ENCODE assay signal across 11 cellular contexts in the genomic region with DNA sequence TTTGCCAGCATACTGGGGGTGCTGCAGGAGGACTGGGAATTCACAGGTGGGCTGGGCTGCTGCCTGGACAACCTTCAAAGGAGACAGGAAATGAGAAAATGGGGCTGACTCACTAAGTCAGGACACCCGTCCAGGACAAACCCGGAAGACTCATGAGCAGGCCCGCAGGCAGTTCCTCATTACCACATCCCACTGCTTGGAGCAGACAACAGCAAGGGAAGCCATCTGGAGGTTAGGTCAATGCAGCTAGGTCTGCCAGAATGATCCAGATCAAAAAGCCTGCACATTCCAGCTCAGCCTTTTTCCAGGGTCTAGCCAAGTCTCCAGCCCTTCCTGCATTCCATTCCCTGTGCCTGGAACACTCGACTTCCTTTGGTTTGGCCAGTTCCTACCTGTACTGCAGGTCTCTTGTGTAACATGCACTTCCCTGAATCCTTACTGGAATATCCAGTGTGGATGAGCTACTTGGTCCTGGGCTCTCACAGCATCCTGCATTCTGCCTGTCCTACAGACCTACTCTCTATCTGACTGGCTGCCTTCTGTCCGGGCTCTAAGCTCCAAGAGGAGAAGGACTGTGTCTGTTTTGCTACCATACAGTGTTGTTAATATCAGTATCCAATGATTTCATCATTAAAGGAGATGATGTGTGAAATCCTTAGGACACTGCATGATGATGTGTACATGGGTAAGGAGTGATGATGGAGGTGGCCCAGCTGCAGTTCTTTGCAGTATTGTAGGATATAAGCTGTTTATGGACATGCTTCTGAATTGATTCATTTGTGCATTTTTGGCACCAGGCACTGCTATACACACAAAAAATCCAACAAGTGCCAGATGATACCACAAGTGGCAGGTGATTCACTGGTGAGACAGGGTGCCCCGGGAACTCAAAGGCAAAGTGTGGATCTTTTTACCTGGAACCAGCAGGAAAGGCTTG.
DNase-seq lines count a peak whose midpoint lies in the region; ATAC-seq and TF ChIP-seq lines count a peak whose summit lies in the region.
"Had no signal": no experiment of that assay in that cellular context is flagged by ENCODE, and none has a peak within 500 bp of the region (broad histone marks: within the 10 kb centered on the region; RNA-seq: fewer than 3 reads in every experiment).

No MANE protein-coding gene starts in this region.

- H3K27ac ChIP-seq in upper lobe of left lung, result peak overlapping the region in 1 of 4 donors; percentile 34
- no peak overlapping the region for H3K27ac ChIP-seq in CD4-positive, alpha-beta T cell (ENCODE audit: low read depth, low read length)
- H3K27ac ChIP-seq: ovary had no signal

- TF ChIP-seq POLR2A in upper lobe of left lung (IDR thresholded peaks at IDR 0.05), result no peak

- no peak for TF ChIP-seq CTCF in foreskin fibroblast (IDR thresholded peaks at IDR 0.05; ENCODE audit: low read depth, low read length)
- TF ChIP-seq CTCF in upper lobe of left lung (IDR thresholded peaks at IDR 0.05), result no peak
- no peak for TF ChIP-seq CTCF in CD4-positive, alpha-beta T cell (IDR thresholded peaks at IDR 0.05)

- no peak overlapping the region for H3K4me3 ChIP-seq in foreskin fibroblast (ENCODE audit: low read depth in 1 of 2, low read length in 2 of 2)
- no peak overlapping the region for H3K4me3 ChIP-seq in upper lobe of left lung
- H3K4me3 ChIP-seq: ovary had no signal

- DNase-seq in NCI-H2029 (lab: John Stamatoyannopoulos, UW) (peak; percentile 61), NCI-H2029 treated with DMSO at 0.1 percent for 48 hours (lab: John Stamatoyannopoulos, UW) (no peak), foreskin fibroblast (peak; percentile 64 to 84), upper lobe of left lung (no peak)
- no peak for DNase-seq in CD4-positive, alpha-beta T cell
- DNase-seq: NCI-H1930, ovary had no signal

- H3K4me1 ChIP-seq in upper lobe of left lung, result peaks cover 0 to 5% (median 0%) of the 10 kb centered on the region in 4 donors

- no peaks in the 10 kb centered on the region for H3K36me3 ChIP-seq in upper lobe of left lung
- H3K36me3 ChIP-seq: ovary had no signal

- no peak for TF ChIP-seq EP300 in upper lobe of left lung (IDR thresholded peaks at IDR 0.05)

- 48 to 50% methylated on average over 5 to 6 of the region's 6 CpGs for whole genome bisulfite sequencing in upper lobe of left lung, 2 donors

- H3K27me3 Mint-ChIP-seq in CD4-positive, alpha-beta T cell, result no peaks in the 10 kb centered on the region

- no peaks in the 10 kb centered on the region for H3K4me1 Mint-ChIP-seq in CD4-positive, alpha-beta T cell (ENCODE audit: low read depth)

- POLR2A ChIA-PET in CD4-positive, alpha-beta T cell (lab: Charles Lee), result no interaction called here

- H3K9me3 Mint-ChIP-seq in CD4-positive, alpha-beta T cell, result no peaks in the 10 kb centered on the region

- no peaks in the 10 kb centered on the region for H3K27me3 ChIP-seq in upper lobe of left lung
- no peaks in the 10 kb centered on the region for H3K27me3 ChIP-seq in CD4-positive, alpha-beta T cell (ENCODE audit: control insufficient read depth, insufficient read depth, low read length)
- H3K27me3 ChIP-seq: ovary had no signal

- CTCF ChIA-PET in CD4-positive, alpha-beta T cell (lab: Charles Lee), result no interaction called here

- H3K4me3 Mint-ChIP-seq in CD4-positive, alpha-beta T cell, result no peak overlapping the region
- H3K4me3 Mint-ChIP-seq: activated T-helper 1 cell treated with anti-CD3 and anti-CD28 coated beads, Interleukin-12 subunit alpha, Interleukin-12 subunit beta, Interleukin-2, Interleukin-4 antibody, amounts not matched to agents 30 ng/mL and 10 ng/mL and 1 ng/mL, durations not matched to agents 14 hours and 24 hours and 36 hours had no signal

- peak; percentile 73 for ATAC-seq in SK-N-SH treated with all-trans-retinoic acid at 6 μM for 48 hours
- peak; percentile 50 to 85 for ATAC-seq in upper lobe of left lung (ENCODE audit: low FRiP score in 2 of 2)
- ATAC-seq in GM18498 (IDR thresholded peaks at IDR 0.05; ENCODE audit: unreplicated experiment), result no peak
- ATAC-seq in HG02870 (IDR thresholded peaks at IDR 0.05; ENCODE audit: unreplicated experiment), result no peak
- ATAC-seq in CD4-positive, alpha-beta T cell (ENCODE audit: poor library complexity), result no peak

- H3K27ac Mint-ChIP-seq in CD4-positive, alpha-beta T cell, result no peak overlapping the region
- H3K27ac Mint-ChIP-seq: activated T-helper 1 cell treated with anti-CD3 and anti-CD28 coated beads, Interleukin-12 subunit alpha, Interleukin-12 subunit beta, Interleukin-2, Interleukin-4 antibody, amounts not matched to agents 30 ng/mL and 10 ng/mL and 1 ng/mL, durations not matched to agents 14 hours and 24 hours and 36 hours had no signal

- H3K9me3 ChIP-seq in upper lobe of left lung, result no peaks in the 10 kb centered on the region
- H3K9me3 ChIP-seq in CD4-positive, alpha-beta T cell (ENCODE audit: control insufficient read depth, low read length), result no peaks in the 10 kb centered on the region
- H3K9me3 ChIP-seq: ovary had no signal

- intact Hi-C loops in CD4-positive, alpha-beta T cell (cut with DNase I, micrococcal nuclease), result no loop called here

- no peaks in the 10 kb centered on the region for H3K36me3 Mint-ChIP-seq in CD4-positive, alpha-beta T cell (ENCODE audit: low read depth)

TF ChIP-seq in SK-N-SH treated with all-trans-retinoic acid at 6 μM for 48 hours, 23 proteins besides CTCF, POLR2A, EP300 and RAD21 (continues in another document):
- no peak for TF ChIP-seq ARNTL (CRISPR knock-in tag; IDR thresholded peaks at IDR 0.05; ENCODE audit: borderline replicate concordance, low read depth)
- 0 out of 2 replicates have a peak, but pooled peaks have one; percentile 17 for TF ChIP-seq ZFP3 (CRISPR knock-in tag; IDR thresholded peaks at IDR 0.05)
- no peak for TF ChIP-seq ZNF565 (CRISPR knock-in tag; conservative IDR thresholded peaks at IDR 0.05; ENCODE audit: low read depth)
- no peak for TF ChIP-seq PPARA (CRISPR knock-in tag; IDR thresholded peaks at IDR 0.05; ENCODE audit: borderline replicate concordance)
- no peak for TF ChIP-seq ZC3H10 (CRISPR knock-in tag; IDR thresholded peaks at IDR 0.05)
- TF ChIP-seq, protein P1, sequence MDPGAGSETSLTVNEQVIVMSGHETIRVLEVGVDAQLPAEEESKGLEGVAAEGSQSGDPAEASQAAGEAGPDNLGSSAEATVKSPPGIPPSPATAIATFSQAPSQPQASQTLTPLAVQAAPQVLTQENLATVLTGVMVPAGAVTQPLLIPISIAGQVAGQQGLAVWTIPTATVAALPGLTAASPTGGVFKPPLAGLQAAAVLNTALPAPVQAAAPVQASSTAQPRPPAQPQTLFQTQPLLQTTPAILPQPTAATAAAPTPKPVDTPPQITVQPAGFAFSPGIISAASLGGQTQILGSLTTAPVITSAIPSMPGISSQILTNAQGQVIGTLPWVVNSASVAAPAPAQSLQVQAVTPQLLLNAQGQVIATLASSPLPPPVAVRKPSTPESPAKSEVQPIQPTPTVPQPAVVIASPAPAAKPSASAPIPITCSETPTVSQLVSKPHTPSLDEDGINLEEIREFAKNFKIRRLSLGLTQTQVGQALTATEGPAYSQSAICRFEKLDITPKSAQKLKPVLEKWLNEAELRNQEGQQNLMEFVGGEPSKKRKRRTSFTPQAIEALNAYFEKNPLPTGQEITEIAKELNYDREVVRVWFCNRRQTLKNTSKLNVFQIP (CRISPR knock-in tag; IDR thresholded peaks at IDR 0.05; ENCODE audit: borderline replicate concordance, low read depth), result no peak
- TF ChIP-seq, protein P2, sequence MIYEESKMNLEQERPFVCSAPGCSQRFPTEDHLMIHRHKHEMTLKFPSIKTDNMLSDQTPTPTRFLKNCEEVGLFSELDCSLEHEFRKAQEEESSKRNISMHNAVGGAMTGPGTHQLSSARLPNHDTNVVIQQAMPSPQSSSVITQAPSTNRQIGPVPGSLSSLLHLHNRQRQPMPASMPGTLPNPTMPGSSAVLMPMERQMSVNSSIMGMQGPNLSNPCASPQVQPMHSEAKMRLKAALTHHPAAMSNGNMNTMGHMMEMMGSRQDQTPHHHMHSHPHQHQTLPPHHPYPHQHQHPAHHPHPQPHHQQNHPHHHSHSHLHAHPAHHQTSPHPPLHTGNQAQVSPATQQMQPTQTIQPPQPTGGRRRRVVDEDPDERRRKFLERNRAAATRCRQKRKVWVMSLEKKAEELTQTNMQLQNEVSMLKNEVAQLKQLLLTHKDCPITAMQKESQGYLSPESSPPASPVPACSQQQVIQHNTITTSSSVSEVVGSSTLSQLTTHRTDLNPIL (CRISPR knock-in tag; IDR thresholded peaks at IDR 0.05; ENCODE audit: low read depth), result no peak
- TF ChIP-seq TOX (CRISPR knock-in tag; IDR thresholded peaks at IDR 0.05; ENCODE audit: borderline replicate concordance), result no peak
- TF ChIP-seq, protein P3, sequence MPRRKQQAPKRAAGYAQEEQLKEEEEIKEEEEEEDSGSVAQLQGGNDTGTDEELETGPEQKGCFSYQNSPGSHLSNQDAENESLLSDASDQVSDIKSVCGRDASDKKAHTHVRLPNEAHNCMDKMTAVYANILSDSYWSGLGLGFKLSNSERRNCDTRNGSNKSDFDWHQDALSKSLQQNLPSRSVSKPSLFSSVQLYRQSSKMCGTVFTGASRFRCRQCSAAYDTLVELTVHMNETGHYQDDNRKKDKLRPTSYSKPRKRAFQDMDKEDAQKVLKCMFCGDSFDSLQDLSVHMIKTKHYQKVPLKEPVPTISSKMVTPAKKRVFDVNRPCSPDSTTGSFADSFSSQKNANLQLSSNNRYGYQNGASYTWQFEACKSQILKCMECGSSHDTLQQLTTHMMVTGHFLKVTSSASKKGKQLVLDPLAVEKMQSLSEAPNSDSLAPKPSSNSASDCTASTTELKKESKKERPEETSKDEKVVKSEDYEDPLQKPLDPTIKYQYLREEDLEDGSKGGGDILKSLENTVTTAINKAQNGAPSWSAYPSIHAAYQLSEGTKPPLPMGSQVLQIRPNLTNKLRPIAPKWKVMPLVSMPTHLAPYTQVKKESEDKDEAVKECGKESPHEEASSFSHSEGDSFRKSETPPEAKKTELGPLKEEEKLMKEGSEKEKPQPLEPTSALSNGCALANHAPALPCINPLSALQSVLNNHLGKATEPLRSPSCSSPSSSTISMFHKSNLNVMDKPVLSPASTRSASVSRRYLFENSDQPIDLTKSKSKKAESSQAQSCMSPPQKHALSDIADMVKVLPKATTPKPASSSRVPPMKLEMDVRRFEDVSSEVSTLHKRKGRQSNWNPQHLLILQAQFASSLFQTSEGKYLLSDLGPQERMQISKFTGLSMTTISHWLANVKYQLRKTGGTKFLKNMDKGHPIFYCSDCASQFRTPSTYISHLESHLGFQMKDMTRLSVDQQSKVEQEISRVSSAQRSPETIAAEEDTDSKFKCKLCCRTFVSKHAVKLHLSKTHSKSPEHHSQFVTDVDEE (CRISPR knock-in tag; IDR thresholded peaks at IDR 0.05), result peak; percentile 67
- TF ChIP-seq BACH2 (CRISPR knock-in tag; IDR thresholded peaks at IDR 0.05; ENCODE audit: borderline replicate concordance), result no peak
- TF ChIP-seq RARB (CRISPR knock-in tag; IDR thresholded peaks at IDR 0.05), result no peak

Comparison
In these comparisons a context has a peak if more than half of its experiments do, and no peak if none do; other contexts are left out.
1. DNase-seq: peak in NCI-H2029 (single experiment) and foreskin fibroblast (2 of 2); none in NCI-H2029 treated with DMSO at 0.1 percent for 48 hours (single experiment), upper lobe of left lung (0 of 2) and CD4-positive, alpha-beta T cell (0 of 10).
2. ATAC-seq: peak in SK-N-SH treated with all-trans-retinoic acid at 6 μM for 48 hours (single experiment) and upper lobe of left lung (2 of 2); none in GM18498 (single experiment), HG02870 (single experiment) and CD4-positive, alpha-beta T cell (single experiment).